1 cellular context compared by ENCODE assay signal in the genomic region with DNA sequence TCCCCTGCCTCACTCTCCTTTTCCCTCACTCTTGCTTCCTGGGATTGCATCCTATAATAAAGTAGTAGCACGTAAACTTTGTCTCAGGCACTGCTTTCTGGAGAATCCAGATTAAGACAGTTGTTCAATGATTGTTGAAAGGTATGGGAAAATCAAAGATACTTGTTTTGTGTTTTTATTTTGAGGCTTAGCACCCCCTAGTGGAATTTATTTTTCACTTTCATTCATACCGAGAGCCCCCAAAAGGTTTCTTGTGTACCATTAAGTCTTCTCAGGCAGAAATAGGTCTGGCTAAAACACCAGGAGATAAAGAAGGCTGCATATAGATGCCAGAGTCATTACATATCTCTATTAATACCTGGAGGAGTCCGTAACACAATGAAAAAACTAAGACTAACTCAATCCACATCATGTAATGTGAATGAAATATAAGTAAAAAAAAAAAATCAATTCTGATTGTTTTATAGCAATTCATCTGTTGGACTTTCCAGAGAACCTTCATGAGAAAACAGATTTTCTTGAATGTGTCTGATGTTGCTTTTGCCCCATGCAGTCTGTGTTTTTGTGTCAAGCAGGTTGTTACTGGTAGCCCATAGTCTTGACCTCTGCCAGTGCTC.
TF ChIP-seq lines count a peak whose summit lies in the region.

No MANE protein-coding gene starts in this region.

TF ChIP-seq in H1, 55 proteins besides CTCF, POLR2A, EP300 and RAD21 (continued from another document):
- no peak for TF ChIP-seq ATF2 (IDR thresholded peaks at IDR 0.05; ENCODE audit: low read length)
